8 cellular contexts compared by ENCODE assay signal in genomic region chr11:117823941-117824420, GRCh38. TPM values are rescaled to one million over a fixed set of nuclear protein-coding genes. Genes with fewer than 3 reads are reported as not detected.
A peak's percentile ranks its signal among the peaks of the same experiment; 100 is the strongest.
DNase-seq lines count a peak whose midpoint lies in the region; ATAC-seq, FAIRE-seq and TF ChIP-seq lines count a peak whose summit lies in the region.

No MANE protein-coding gene starts in this region.

- H3K9me3 ChIP-seq in body of pancreas (no peaks in the 10 kb centered on the region), HepG2 (ENCODE audit: low read length) (no peaks in the 10 kb centered on the region), thyroid gland (no peaks in the 10 kb centered on the region)

- TF ChIP-seq RAD21 in HepG2 (CRISPR knock-in tag; IDR thresholded peaks at IDR 0.05), result no peak

- in situ Hi-C loops in HepG2 (cut with HindIII; ENCODE audit: extremely low pct_ligation_motif_present, low pct_unique_long_range_greater_than_20kb), result loop anchor here (5.0 kb wide), 1 partner anchor 123 kb away; no protein-coding TSS in a partner anchor

- ATAC-seq in activated CD4-positive, alpha-beta T cell treated with anti-CD3 and anti-CD28 coated beads for 36 hours, result no peak
- no peak for ATAC-seq in body of pancreas
- peak; percentile 18 for ATAC-seq in HepG2
- ATAC-seq in HG02678 (IDR thresholded peaks at IDR 0.05; ENCODE audit: unreplicated experiment), result no peak

- no peak for FAIRE-seq in HepG2 (lab: Jason Lieb, UNC)

- peaks cover 41% of the 10 kb centered on the region for H3K4me1 Mint-ChIP-seq in activated CD4-positive, alpha-beta T cell treated with anti-CD3 and anti-CD28 coated beads for 36 hours

- POLR2A ChIA-PET in activated CD4-positive, alpha-beta T cell treated with anti-CD3 and anti-CD28 coated beads for 36 hours (lab: Charles Lee), result no interaction called here
- POLR2A ChIA-PET in HepG2 (lab: Yijun Ruan, JAX), result interaction anchor here (1.4 to 1.8 kb wide), 2 partner anchors 9 kb away, joined by 3 to 10 read pairs; no protein-coding TSS in a partner anchor

- intact Hi-C loops in activated CD4-positive, alpha-beta T cell treated with anti-CD3 and anti-CD28 coated beads for 36 hours (cut with DNase I, micrococcal nuclease), result loop anchor here in 1 of 2 experiments (1.0 kb wide), 1 partner anchor 229 kb away; no protein-coding TSS in a partner anchor
- intact Hi-C loops in body of pancreas (cut with DNase I) (loop anchor here (5.0 kb wide), 1 partner anchor 123 kb away; no protein-coding TSS in a partner anchor), HepG2 (cut with micrococcal nuclease; ENCODE audit: unreplicated experiment) (loop anchor here (1.0 kb wide), 1 partner anchor 229 kb away; no protein-coding TSS in a partner anchor), thyroid gland (cut with DNase I) (no loop called here)

- H3K9me3 Mint-ChIP-seq in activated CD4-positive, alpha-beta T cell treated with anti-CD3 and anti-CD28 coated beads for 36 hours (ENCODE audit: low read depth), result no peaks in the 10 kb centered on the region

- no peak overlapping the region for H3K4me3 Mint-ChIP-seq in activated CD4-positive, alpha-beta T cell treated with anti-CD3 and anti-CD28 coated beads for 36 hours

- peaks cover 13% of the 10 kb centered on the region for H3K79me2 ChIP-seq in HepG2 (ENCODE audit: insufficient read depth, low read length)

- peak overlapping the region; percentile 34 for H3K27ac Mint-ChIP-seq in activated CD4-positive, alpha-beta T cell treated with anti-CD3 and anti-CD28 coated beads for 36 hours

- DNase-seq in activated CD4-positive, alpha-beta T cell treated with anti-CD3 and anti-CD28 coated beads for 36 hours, result no peak
- no peak for DNase-seq in activated CD4-positive, alpha-beta T cell treated with anti-CD3 and anti-CD28 coated beads for 1 hour
- DNase-seq in body of pancreas, result peak; percentile 17 to 51 (median 39)
- no peak for DNase-seq in HepG2 (ENCODE audit: low spot score)
- peak; percentile 30 to 34 for DNase-seq in thyroid gland
- DNase-seq in NOMO-1 treated with DMSO at 0.1 percent for 48 hours (lab: John Stamatoyannopoulos, UW; ENCODE audit: unreplicated experiment), result no peak
- DNase-seq in central memory CD4-positive, alpha-beta T cell, result no peak

- H4K20me1 ChIP-seq in HepG2 (ENCODE audit: insufficient read depth, low read length), result no peaks in the 10 kb centered on the region

- H3K4me2 ChIP-seq in HepG2 (ENCODE audit: low read depth, low read length), result peak overlapping the region; percentile 72

- no peaks in the 10 kb centered on the region for H3K36me3 ChIP-seq in body of pancreas (replicated peaks in 1 of 2; ENCODE audit: insufficient read depth in 1 of 2, low read depth in 2 of 2)
- H3K36me3 ChIP-seq in HepG2 (replicated peaks in 1 of 2; ENCODE audit: control insufficient read depth in 1 of 2, insufficient read depth in 2 of 2, low read length in 2 of 2), result no peaks in the 10 kb centered on the region
- H3K36me3 ChIP-seq in thyroid gland, result no peaks in the 10 kb centered on the region

- TSS peak; percentile 77 for BruUV-seq in HepG2 (replicated peaks; lab: Mats Ljungman, UMichigan)

- H3K27ac ChIP-seq in body of pancreas (peak overlapping the region; percentile 47 to 88 (median 87)), HepG2 (ENCODE audit: extremely low read length, insufficient read depth, low read length) (peak overlapping the region; percentile 37), thyroid gland (peak overlapping the region; percentile 44 to 79 (median 57))

- CTCF ChIA-PET in activated CD4-positive, alpha-beta T cell treated with anti-CD3 and anti-CD28 coated beads for 36 hours (lab: Charles Lee), result interaction anchor here (0.6 to 7.1 kb wide), 10 partner anchors 9 to 496 kb away, joined by 3 to 67 read pairs (median 4); partner anchors contain the start of gene CEP164
- CTCF ChIA-PET in HepG2 (lab: Yijun Ruan, JAX; ENCODE audit: low intra/inter-chr PET ratio, low total read pairs), result no interaction called here

- H3K4me3 ChIP-seq in body of pancreas (peak overlapping the region in 1 of 2 donors; percentile 13), HepG2 (replicated peaks in 1 of 3; ENCODE audit: insufficient read depth in 1 of 3, low read depth in 2 of 3, low read length in 3 of 3) (peak overlapping the region; percentile 42 to 72 (median 54); a peak in 5 of 6 replicates), thyroid gland (replicated peaks in 1 of 3) (no peak overlapping the region)

- no peaks in the 10 kb centered on the region for H3K27me3 Mint-ChIP-seq in activated CD4-positive, alpha-beta T cell treated with anti-CD3 and anti-CD28 coated beads for 36 hours

- H3K4me1 ChIP-seq in body of pancreas (peaks cover 57% of the 10 kb centered on the region), HepG2 (ENCODE audit: insufficient read depth, low read length) (peaks cover 87% of the 10 kb centered on the region), thyroid gland (peaks cover 7 to 38% of the 10 kb centered on the region in 2 donors)

- TF ChIP-seq CTCF in body of pancreas (IDR thresholded peaks at IDR 0.05), result no peak
- TF ChIP-seq CTCF in HepG2 (CRISPR knock-in tag; IDR thresholded peaks at IDR 0.05), result no peak
- TF ChIP-seq CTCF in thyroid gland (IDR thresholded peaks at IDR 0.05), result no peak

- H2AFZ ChIP-seq in HepG2 (ENCODE audit: low read length), result no peak overlapping the region

- H3K27me3 ChIP-seq in body of pancreas, result no peaks in the 10 kb centered on the region
- H3K27me3 ChIP-seq in HepG2 (ENCODE audit: control insufficient read depth in 1 of 2, insufficient read depth in 2 of 2, low read length in 2 of 2), result peaks cover under 1 to 13% of the 10 kb centered on the region in 2 experiments; a peak in 3 of 5 replicates
- H3K27me3 ChIP-seq in thyroid gland, result no peaks in the 10 kb centered on the region

- WGBS in body of pancreas, 2 donors, result 36 to 40% methylated on average over 11 to 13 of the region's 13 CpGs
- 0% methylated on average over 2 of the region's 13 CpGs for WGBS in HepG2 (ENCODE audit: low lambda C conversion rate)
- WGBS in thyroid gland, 2 donors, result 64 to 78% methylated on average over 12 to 13 of the region's 13 CpGs

- H3K9ac ChIP-seq in HepG2 (ENCODE audit: insufficient read depth, low read depth, low read length), result peak overlapping the region; percentile 62

- TF ChIP-seq EP300 in HepG2 (IDR thresholded peaks at IDR 0.05; ENCODE audit: low read depth in 2 of 2, low read length in 2 of 2) (no peak), HepG2 (CRISPR knock-in tag; IDR thresholded peaks at IDR 0.05; ENCODE audit: borderline replicate concordance) (no peak)

- H3K36me3 Mint-ChIP-seq in activated CD4-positive, alpha-beta T cell treated with anti-CD3 and anti-CD28 coated beads for 36 hours (ENCODE audit: low read depth), result no peaks in the 10 kb centered on the region

- TF ChIP-seq POLR2A in body of pancreas (IDR thresholded peaks at IDR 0.05) (no peak), HepG2 (IDR thresholded peaks at IDR 0.05; ENCODE audit: insufficient read depth in 1 of 2, low read depth in 2 of 2, low read length in 2 of 2) (no peak), thyroid gland (IDR thresholded peaks at IDR 0.05) (no peak)

RNA-seq across cellular contexts. Expression of gene FXYD2, which starts 0.6 kb away (rescaled TPM):
- total RNA-seq in activated CD4-positive, alpha-beta T cell treated with anti-CD3 and anti-CD28 coated beads for 36 hours, result 1 to 10 TPM in 1 of 2 experiments, under 1 TPM in 1; 0.91 to 1.1 TPM
- 100 to 1,000 TPM; 290 to 396 TPM for total RNA-seq in body of pancreas
- 106 and 107 TPM in 2 replicates for total RNA-seq in HepG2 (2016; rRNA removed; fragmentation: Illumina TruSeq; extraction: Trizol)
- total RNA-seq in HepG2 (2016; cell fraction: cytosol; rRNA removed; fragmentation: Illumina TruSeq; extraction: Trizol; ENCODE audit: low read depth), result 71.2 and 93.3 TPM in 2 replicates
- total RNA-seq in HepG2 (2016; cell fraction: insoluble cytoplasmic fraction; rRNA removed; fragmentation: Illumina TruSeq; extraction: Trizol), result 102 and 114 TPM in 2 replicates
- 99.5 and 112 TPM in 2 replicates for total RNA-seq in HepG2 (2016; cell fraction: membrane; rRNA removed; fragmentation: Illumina TruSeq; extraction: Trizol)
- 50.7 and 58.0 TPM in 2 replicates for total RNA-seq in HepG2 (2016; cell fraction: nucleus; rRNA removed; fragmentation: Illumina TruSeq; extraction: Trizol)
- polyA plus RNA-seq in HepG2 (2011; rRNA removed), result 38.8 and 45.9 TPM in 2 replicates
- polyA plus RNA-seq in HepG2 (2011; cell fraction: cytosol; rRNA removed), result 34.6 and 67.1 TPM in 2 replicates
- 36.7 and 39.0 TPM in 2 replicates for polyA plus RNA-seq in HepG2 (2011; cell fraction: nucleus; rRNA removed)
- polyA plus RNA-seq in HepG2 (2012), result 12.8 and 15.4 TPM in 2 replicates
- 80.3 and 98.8 TPM in 2 replicates for polyA plus RNA-seq in HepG2 (2016; cell fraction: cytosol; fragmentation: Illumina TruSeq; extraction: Trizol; ENCODE audit: low read depth)
- polyA plus RNA-seq in HepG2 (2016; cell fraction: insoluble cytoplasmic fraction; fragmentation: Illumina TruSeq; extraction: Trizol; ENCODE audit: low read depth), result 93.9 and 102 TPM in 2 replicates
- 83.4 and 95.9 TPM in 2 replicates for polyA plus RNA-seq in HepG2 (2016; cell fraction: membrane; fragmentation: Illumina TruSeq; extraction: Trizol; ENCODE audit: low read depth)
- 79.8 and 83.8 TPM in 2 replicates for polyA plus RNA-seq in HepG2 (2016; cell fraction: nucleus; fragmentation: Illumina TruSeq; extraction: Trizol; ENCODE audit: insufficient read depth, low read depth)
- polyA minus RNA-seq in HepG2 (2011; rRNA and poly(A)+ RNA removed; ENCODE audit: low replicate concordance), result 0.12 and 31.7 TPM in 2 replicates
- 4.7 and 14.1 TPM in 2 replicates for polyA minus RNA-seq in HepG2 (2011; cell fraction: cytosol; rRNA and poly(A)+ RNA removed)
- polyA minus RNA-seq in HepG2 (2011; cell fraction: nucleus; rRNA and poly(A)+ RNA removed), result 35.9 and 38.2 TPM in 2 replicates
- 1 to 10 TPM in 3 of 4 donors, under 1 TPM in 1; 0.42 to 2.8 (median 1.5) TPM for total RNA-seq in thyroid gland

RNA-seq across cellular contexts. Expression of gene DSCAML1, which starts 27.0 kb away (rescaled TPM):
- under 1 TPM; 0.05 to 0.67 TPM for total RNA-seq in activated CD4-positive, alpha-beta T cell treated with anti-CD3 and anti-CD28 coated beads for 36 hours
- total RNA-seq in body of pancreas (1 to 10 TPM in 1 of 2 donors, under 1 TPM in 1; 0.33 to 1.6 TPM), HepG2 (2016; rRNA removed; fragmentation: Illumina TruSeq; extraction: Trizol) (0.14 and 0.29 TPM in 2 replicates), thyroid gland (1 to 10 TPM in 2 of 4 donors, under 1 TPM in 2; 0.54 to 1.8 (median 0.99) TPM)
- 0.61 and 0.88 TPM in 2 replicates for total RNA-seq in HepG2 (2016; cell fraction: cytosol; rRNA removed; fragmentation: Illumina TruSeq; extraction: Trizol; ENCODE audit: low read depth)
- 0.24 and 0.35 TPM in 2 replicates for total RNA-seq in HepG2 (2016; cell fraction: insoluble cytoplasmic fraction; rRNA removed; fragmentation: Illumina TruSeq; extraction: Trizol)
- 0.17 and 0.28 TPM in 2 replicates for total RNA-seq in HepG2 (2016; cell fraction: membrane; rRNA removed; fragmentation: Illumina TruSeq; extraction: Trizol)
- 0.47 and 0.50 TPM in 2 replicates for total RNA-seq in HepG2 (2016; cell fraction: nucleus; rRNA removed; fragmentation: Illumina TruSeq; extraction: Trizol)
- polyA plus RNA-seq in HepG2 (2011; rRNA removed), result 0.40 and 0.72 TPM in 2 replicates
- 0.15 and 0.35 TPM in 2 replicates for polyA plus RNA-seq in HepG2 (2011; cell fraction: cytosol; rRNA removed)
- 2.6 and 4.1 TPM in 2 replicates for polyA plus RNA-seq in HepG2 (2011; cell fraction: nucleus; rRNA removed)
- 0.48 and 0.69 TPM in 2 replicates for polyA plus RNA-seq in HepG2 (2012)
- 0.06 and 0.07 TPM in 2 replicates for polyA plus RNA-seq in HepG2 (2016; cell fraction: cytosol; fragmentation: Illumina TruSeq; extraction: Trizol; ENCODE audit: low read depth)
- polyA plus RNA-seq in HepG2 (2016; cell fraction: insoluble cytoplasmic fraction; fragmentation: Illumina TruSeq; extraction: Trizol; ENCODE audit: low read depth), result 0.14 and 0.19 TPM in 2 replicates
- 0.09 and 0.14 TPM in 2 replicates for polyA plus RNA-seq in HepG2 (2016; cell fraction: membrane; fragmentation: Illumina TruSeq; extraction: Trizol; ENCODE audit: low read depth)
- polyA plus RNA-seq in HepG2 (2016; cell fraction: nucleus; fragmentation: Illumina TruSeq; extraction: Trizol; ENCODE audit: insufficient read depth, low read depth), result 0.24 and 0.74 TPM in 2 replicates
- 1.8 TPM in 1 of 2 replicates, not detected in the other for polyA minus RNA-seq in HepG2 (2011; rRNA and poly(A)+ RNA removed; ENCODE audit: low replicate concordance)
- polyA minus RNA-seq in HepG2 (2011; cell fraction: cytosol; rRNA and poly(A)+ RNA removed), result 0.18 and 0.20 TPM in 2 replicates
- polyA minus RNA-seq in HepG2 (2011; cell fraction: nucleus; rRNA and poly(A)+ RNA removed), result 2.7 and 6.2 TPM in 2 replicates

RNA-seq across cellular contexts. Expression of gene FXYD6, which starts 52.5 kb away (rescaled TPM):
- total RNA-seq in activated CD4-positive, alpha-beta T cell treated with anti-CD3 and anti-CD28 coated beads for 36 hours, result under 1 TPM; 0.46 to 0.47 TPM
- total RNA-seq in body of pancreas, result 10 to 100 TPM; 16.8 to 23.9 TPM
- total RNA-seq in HepG2 (2016; rRNA removed; fragmentation: Illumina TruSeq; extraction: Trizol), result not detected in 2 replicates
- not detected in 2 replicates for total RNA-seq in HepG2 (2016; cell fraction: cytosol; rRNA removed; fragmentation: Illumina TruSeq; extraction: Trizol; ENCODE audit: low read depth)
- total RNA-seq in HepG2 (2016; cell fraction: insoluble cytoplasmic fraction; rRNA removed; fragmentation: Illumina TruSeq; extraction: Trizol), result not detected in 2 replicates
- total RNA-seq in HepG2 (2016; cell fraction: membrane; rRNA removed; fragmentation: Illumina TruSeq; extraction: Trizol), result not detected in 2 replicates
- total RNA-seq in HepG2 (2016; cell fraction: nucleus; rRNA removed; fragmentation: Illumina TruSeq; extraction: Trizol), result not detected in 2 replicates
- polyA plus RNA-seq in HepG2 (2011; rRNA removed), result not detected in 2 replicates
- polyA plus RNA-seq in HepG2 (2011; cell fraction: cytosol; rRNA removed), result not detected in 2 replicates
- polyA plus RNA-seq in HepG2 (2011; cell fraction: nucleus; rRNA removed), result not detected in 2 replicates
- not detected in 2 replicates for polyA plus RNA-seq in HepG2 (2012)
- polyA plus RNA-seq in HepG2 (2016; cell fraction: cytosol; fragmentation: Illumina TruSeq; extraction: Trizol; ENCODE audit: low read depth), result not detected in 2 replicates
- polyA plus RNA-seq in HepG2 (2016; cell fraction: insoluble cytoplasmic fraction; fragmentation: Illumina TruSeq; extraction: Trizol; ENCODE audit: low read depth), result not detected in 2 replicates
- not detected in 2 replicates for polyA plus RNA-seq in HepG2 (2016; cell fraction: membrane; fragmentation: Illumina TruSeq; extraction: Trizol; ENCODE audit: low read depth)
- not detected in 2 replicates for polyA plus RNA-seq in HepG2 (2016; cell fraction: nucleus; fragmentation: Illumina TruSeq; extraction: Trizol; ENCODE audit: insufficient read depth, low read depth)
- polyA minus RNA-seq in HepG2 (2011; rRNA and poly(A)+ RNA removed; ENCODE audit: low replicate concordance), result not detected in 2 replicates
- not detected in 2 replicates for polyA minus RNA-seq in HepG2 (2011; cell fraction: cytosol; rRNA and poly(A)+ RNA removed)
- polyA minus RNA-seq in HepG2 (2011; cell fraction: nucleus; rRNA and poly(A)+ RNA removed), result not detected in 2 replicates
- 100 to 1,000 TPM in 2 of 4 donors, 10 to 100 TPM in 2; 34.2 to 143 (median 88.6) TPM for total RNA-seq in thyroid gland

Comparison
In these comparisons a context has a peak if more than half of its experiments do, and no peak if none do; other contexts are left out.
1. DNase-seq: peak in body of pancreas (4 of 4) and thyroid gland (2 of 2); none in activated CD4-positive, alpha-beta T cell treated with anti-CD3 and anti-CD28 coated beads for 36 hours (single experiment), activated CD4-positive, alpha-beta T cell treated with anti-CD3 and anti-CD28 coated beads for 1 hour (single experiment), HepG2 (single experiment), NOMO-1 treated with DMSO at 0.1 percent for 48 hours (single experiment) and central memory CD4-positive, alpha-beta T cell (single experiment).
2. H3K27ac ChIP-seq: peak in every context shown above with its lines; median percentile 87 in body of pancreas; 57 in thyroid gland; 37 in HepG2.
3. H3K4me3 ChIP-seq: peak in HepG2 (3 of 3); none in thyroid gland (0 of 3).
4. RNA of gene FXYD2, which starts 0.6 kb away (total RNA-seq): 290 to 396 TPM in body of pancreas and 50.7 to 114 TPM in HepG2; 0.42 to 2.8 TPM in thyroid gland and 0.91 to 1.1 TPM in activated CD4-positive, alpha-beta T cell treated with anti-CD3 and anti-CD28 coated beads for 36 hours; every median in the first group is over 10 times any median in the second.
5. RNA of gene FXYD6, which starts 52.5 kb away (total RNA-seq): 34.2 to 143 TPM in thyroid gland and 16.8 to 23.9 TPM in body of pancreas; 0.46 to 0.47 TPM in activated CD4-positive, alpha-beta T cell treated with anti-CD3 and anti-CD28 coated beads for 36 hours and not detected in HepG2; every median in the first group is over 10 times any median in the second.